In genomic region chr16:66800856-66801255, GRCh38 we compare ENCODE assay signal across 1 cellular context.
TF ChIP-seq lines count a peak whose summit lies in the region.

No MANE protein-coding gene starts in this region.

TF ChIP-seq in SK-N-SH treated with all-trans-retinoic acid at 6 μM for 48 hours, 23 proteins besides CTCF, POLR2A, EP300 and RAD21 (continued from another document):
- no peak for TF ChIP-seq PATZ1 (CRISPR knock-in tag; IDR thresholded peaks at IDR 0.05; ENCODE audit: borderline replicate concordance)
- no peak for TF ChIP-seq ZFP30 (CRISPR knock-in tag; IDR thresholded peaks at IDR 0.05)
- no peak for TF ChIP-seq OSR1 (CRISPR knock-in tag; IDR thresholded peaks at IDR 0.05)
- TF ChIP-seq PPARA (CRISPR knock-in tag; IDR thresholded peaks at IDR 0.05; ENCODE audit: borderline replicate concordance) = no peak
- TF ChIP-seq ZC3H10 (CRISPR knock-in tag; IDR thresholded peaks at IDR 0.05) = no peak
- TF ChIP-seq ARNTL (CRISPR knock-in tag; IDR thresholded peaks at IDR 0.05; ENCODE audit: borderline replicate concordance, low read depth) = no peak
- TF ChIP-seq ZNF70 (CRISPR knock-in tag; IDR thresholded peaks at IDR 0.05) = no peak
- TF ChIP-seq ZNF565 (CRISPR knock-in tag; conservative IDR thresholded peaks at IDR 0.05; ENCODE audit: low read depth) = no peak
- no peak for TF ChIP-seq CSDC2 (CRISPR knock-in tag; IDR thresholded peaks at IDR 0.05)
- no peak for TF ChIP-seq ZFP3 (CRISPR knock-in tag; IDR thresholded peaks at IDR 0.05)
- no peak for TF ChIP-seq GLIS3 (CRISPR knock-in tag; IDR thresholded peaks at IDR 0.05)
- no peak for TF ChIP-seq TSHZ2 (CRISPR knock-in tag; IDR thresholded peaks at IDR 0.05)
TF ChIP-seq in SK-N-SH treated with all-trans-retinoic acid at 6 μM for 48 hours: peak in this region for 0.
